ENCODE assay signal across 1 cellular context in genomic region chrX:47047989-47048388, GRCh38.
TF ChIP-seq lines count a peak whose summit lies in the region.

No MANE protein-coding gene starts in this region.

TF ChIP-seq in WTC11, 78 proteins besides CTCF, POLR2A, EP300 and RAD21 (continued from another document):
- no peak for TF ChIP-seq ZNF219 (CRISPR knock-in tag; IDR thresholded peaks at IDR 0.05; ENCODE audit: borderline replicate concordance)
- TF ChIP-seq RORB (CRISPR knock-in tag; IDR thresholded peaks at IDR 0.05), result no peak
- TF ChIP-seq NFATC4 (CRISPR knock-in tag; IDR thresholded peaks at IDR 0.05), result no peak
- no peak for TF ChIP-seq FOXP4 (CRISPR knock-in tag; IDR thresholded peaks at IDR 0.05)
